In genomic region chr12:72872986-72873385, GRCh38 we compare ENCODE assay signal across 18 cellular contexts.
A peak's percentile ranks its signal among the peaks of the same experiment; 100 is the strongest.
DNase-seq lines count a peak whose midpoint lies in the region; FAIRE-seq and TF ChIP-seq lines count a peak whose summit lies in the region.
"Had no signal": no experiment of that assay in that cellular context is flagged by ENCODE, and none has a peak within 500 bp of the region (broad histone marks: within the 10 kb centered on the region; RNA-seq: fewer than 3 reads in every experiment).

No MANE protein-coding gene starts in this region.

- peaks cover 22% of the 10 kb centered on the region; the same call in 1 of the 2 replicates for H3K9me3 ChIP-seq in HUES64 (ENCODE audit: insufficient read depth, low read depth, low read length)
- H3K9me3 ChIP-seq in H1 (ENCODE audit: insufficient read depth in 2 of 2, low read depth in 1 of 2, low read length in 1 of 2): peaks cover 0 to 5% of the 10 kb centered on the region in 2 experiments; a peak in 1 of 4 replicates
- H3K9me3 ChIP-seq in HAP-1: peaks cover 6% of the 10 kb centered on the region

- POLR2A ChIA-PET in H1 (lab: Charles Lee; ENCODE audit: partially characterized antibody): no interaction called here

- H3K4me3 ChIP-seq in HUES64 (ENCODE audit: low read length) (no peak overlapping the region), H1 (ENCODE audit: extremely low read depth in 1 of 4, insufficient read depth in 2 of 4, low read depth in 3 of 4, low read length in 4 of 4) (no peak overlapping the region), HAP-1 (no peak overlapping the region)
- H3K4me3 ChIP-seq: GM23248, SK-N-MC had no signal

- H3K36me3 ChIP-seq in HUES64 (ENCODE audit: insufficient read depth, low read length): no peaks in the 10 kb centered on the region
- H3K36me3 ChIP-seq in H1 (ENCODE audit: control insufficient read depth in 2 of 4, insufficient read depth in 4 of 4, low read length in 3 of 4): no peaks in the 10 kb centered on the region
- H3K36me3 ChIP-seq in HAP-1 (replicated peaks): no peaks in the 10 kb centered on the region

- in situ Hi-C loops in HAP-1 (cut with MboI; ENCODE audit: low sequenced_read_pairs): no loop called here

- H3K27me3 ChIP-seq in HUES64 (ENCODE audit: insufficient read depth, low read length) (no peaks in the 10 kb centered on the region), H1 (replicated peaks in 1 of 4; ENCODE audit: control insufficient read depth in 3 of 4, extremely low read depth in 1 of 4, insufficient read depth in 3 of 4, low read length in 3 of 4) (no peaks in the 10 kb centered on the region), HAP-1 (ENCODE audit: low read depth) (no peaks in the 10 kb centered on the region)

- TF ChIP-seq CTCF in H1 (IDR thresholded peaks at IDR 0.05; ENCODE audit: control extremely low read depth in 1 of 3, insufficient read depth in 1 of 3, low read depth in 1 of 3, low read length in 3 of 3): no peak

- H3K27ac ChIP-seq in HUES64 (ENCODE audit: low read depth, low read length): peak overlapping the region; percentile 1; the same call in 1 of the 2 replicates
- 0 out of 2 replicates have a peak overlapping the region, but pooled peaks have one; percentile 25 for H3K27ac ChIP-seq in H1 (ENCODE audit: low read depth, low read length)
- H3K27ac ChIP-seq: GM23248, SK-N-MC had no signal

- no peak for TF ChIP-seq POLR2A in H1 (IDR thresholded peaks at IDR 0.05; ENCODE audit: control extremely low read depth in 1 of 2, low read depth in 2 of 2, low read length in 2 of 2)

- H3K9ac ChIP-seq in HUES64 (ENCODE audit: low read depth, low read length) (no peak overlapping the region), H1 (replicated peaks in 1 of 4; ENCODE audit: extremely low read depth in 1 of 4, low read depth in 3 of 4, low read length in 3 of 4) (no peak overlapping the region)
- H3K9ac ChIP-seq: GM23248 had no signal

- no peak overlapping the region for H3K4me2 ChIP-seq in H1 (ENCODE audit: insufficient read depth in 1 of 2, low read depth in 2 of 2, low read length in 2 of 2)

- no peak overlapping the region for H4K8ac ChIP-seq in H1 (ENCODE audit: extremely low read depth, insufficient read depth, low read length)

- no peak overlapping the region; the same call in 1 of the 2 replicates for H2BK5ac ChIP-seq in H1 (ENCODE audit: low read depth, low read length)

- no peak overlapping the region for H4K91ac ChIP-seq in H1 (replicated peaks; ENCODE audit: insufficient read length, low read length)

- DNase-seq in Daoy (ENCODE audit: low read depth) (peak; percentile 2), H1 (ENCODE audit: low read depth in 1 of 2, low spot score in 2 of 2) (peak in 1 of 2 experiments; percentile 45), kidney glomerular epithelial cell (lab: John Stamatoyannopoulos, UW) (peak; percentile 4), HAP-1 (ENCODE audit: low spot score in 2 of 2) (no peak), NOMO-1 treated with dmso at 0.1 percent for 144 hours (lab: John Stamatoyannopoulos, UW; ENCODE audit: unreplicated experiment) (no peak), NCI-H1105 (lab: John Stamatoyannopoulos, UW) (no peak)
- DNase-seq in activated CD4-positive, CD25-positive, alpha-beta regulatory T cell (lab: John Stamatoyannopoulos, UW): no peak
- DNase-seq: CD4-positive, alpha-beta memory T cell; EL; GM23248; Karpas-422; NCI-H1694; NCI-H524 treated with DMSO at 0.1 percent for 48 hours had no signal

- no peak overlapping the region for H3K56ac ChIP-seq in H1 (replicated peaks; ENCODE audit: insufficient read length, low read depth, low read length)

- H3K4me1 ChIP-seq in HUES64 (ENCODE audit: insufficient read depth, low read length) (peaks cover 16% of the 10 kb centered on the region), H1 (replicated peaks in 1 of 4; ENCODE audit: control insufficient read depth in 3 of 4, insufficient read depth in 4 of 4, low read length in 3 of 4) (peaks cover 0 to 6% (median 4%) of the 10 kb centered on the region in 4 experiments; a peak in 5 of 7 replicates), HAP-1 (peaks cover 10% of the 10 kb centered on the region)

- WGBS in HUES64: 89% methylated on average over 8 of the region's 8 CpGs
- WGBS in H1 (ENCODE audit: extremely low coverage in 1 of 2, insufficient coverage in 1 of 2, insufficient read length in 1 of 2, insufficient replicate concordance in 2 of 2, low coverage in 1 of 2, low lambda C conversion rate in 2 of 2, missing lambda C conversion rate in 1 of 2), 2 experiments: 79% methylated on average over 8 of the region's 8 CpGs; no CpG with 5 or more reads in 1 of the 2 experiments

- no peak overlapping the region for H2BK20ac ChIP-seq in H1 (ENCODE audit: low read length)

- H2AFZ ChIP-seq in H1 (ENCODE audit: low read length): peak overlapping the region; percentile 86
- H2AFZ ChIP-seq: GM23248 had no signal

- no peak overlapping the region for H3K18ac ChIP-seq in H1 (ENCODE audit: extremely low read depth, low read length)

- no peak overlapping the region for H4K5ac ChIP-seq in H1 (ENCODE audit: insufficient read length, low read depth, low read length)

- no peaks in the 10 kb centered on the region for H4K20me1 ChIP-seq in H1 (replicated peaks in 1 of 2; ENCODE audit: control insufficient read depth in 1 of 2, insufficient read depth in 2 of 2, low read length in 2 of 2)

- no peak overlapping the region for H2BK15ac ChIP-seq in H1 (ENCODE audit: low read length)

- no peaks in the 10 kb centered on the region for H3K23me2 ChIP-seq in H1 (ENCODE audit: low read depth, low read length)

- no peak overlapping the region for H3K4ac ChIP-seq in H1 (replicated peaks; ENCODE audit: insufficient read length, low read depth, low read length)

- no peaks in the 10 kb centered on the region for H3K79me1 ChIP-seq in H1 (ENCODE audit: low read depth, low read length)

- no peaks in the 10 kb centered on the region for H3K79me2 ChIP-seq in H1 (ENCODE audit: control insufficient read depth in 1 of 2, insufficient read depth in 2 of 2, low read length in 2 of 2)

- no peak for FAIRE-seq in H1 (lab: Jason Lieb, UNC)
- FAIRE-seq: A204.1, GM12891, GM19239 had no signal

- CTCF ChIA-PET in H1 (lab: Charles Lee; ENCODE audit: partially characterized antibody): no interaction called here

- no peak overlapping the region for H2BK12ac ChIP-seq in H1 (ENCODE audit: low read depth, low read length)

- H3K14ac ChIP-seq in H1 (ENCODE audit: insufficient read length): no peak overlapping the region

- H2AK5ac ChIP-seq in H1 (ENCODE audit: low read depth, low read length): no peak overlapping the region

- no peak for TF ChIP-seq RAD21 in H1 (IDR thresholded peaks at IDR 0.05 in 1 of 2, conservative IDR thresholded peaks at IDR 0.05 in 1 of 2; ENCODE audit: low read depth in 2 of 2, low read length in 2 of 2)

- no peak overlapping the region for H2BK120ac ChIP-seq in H1 (replicated peaks; ENCODE audit: low read depth, low read length)

- no peak overlapping the region for H3K23ac ChIP-seq in H1 (ENCODE audit: insufficient read length)

- no peak for TF ChIP-seq EP300 in H1 (IDR thresholded peaks at IDR 0.05; ENCODE audit: borderline replicate concordance in 1 of 2, low read depth in 2 of 2, low read length in 2 of 2)

TF ChIP-seq in H1, 55 proteins besides CTCF, POLR2A, EP300 and RAD21:
- TF ChIP-seq BACH1 (IDR thresholded peaks at IDR 0.05; ENCODE audit: low read length): no peak
- TF ChIP-seq CTBP2 (IDR thresholded peaks at IDR 0.05; ENCODE audit: borderline replicate concordance, insufficient read depth, insufficient read length, low read length): no peak
- no peak for TF ChIP-seq BRCA1 (IDR thresholded peaks at IDR 0.05; ENCODE audit: low read depth, low read length)
- TF ChIP-seq BCL11A (IDR thresholded peaks at IDR 0.05; ENCODE audit: low read depth in 2 of 2, low read length in 2 of 2): no peak
- no peak for TF ChIP-seq RXRA (IDR thresholded peaks at IDR 0.05; ENCODE audit: insufficient read depth, low read depth, low read length)
- no peak for TF ChIP-seq ZNF274 (IDR thresholded peaks at IDR 0.05; ENCODE audit: borderline replicate concordance, extremely low read depth, low read length)
- TF ChIP-seq SP4 (IDR thresholded peaks at IDR 0.05; ENCODE audit: low read length): no peak
- no peak for TF ChIP-seq GABPA (IDR thresholded peaks at IDR 0.05; ENCODE audit: borderline replicate concordance, insufficient read depth, low read length)
- TF ChIP-seq HDAC2 (IDR thresholded peaks at IDR 0.05; ENCODE audit: borderline replicate concordance in 1 of 2, low read depth in 2 of 2, low read length in 2 of 2): no peak
- TF ChIP-seq TAF1 (IDR thresholded peaks at IDR 0.05; ENCODE audit: low read depth, low read length): no peak
- no peak for TF ChIP-seq KDM4A (IDR thresholded peaks at IDR 0.05; ENCODE audit: low read depth, low read length, severe bottlenecking)
- no peak for TF ChIP-seq NRF1 (IDR thresholded peaks at IDR 0.05; ENCODE audit: low read depth, low read length)
- no peak for TF ChIP-seq SIN3A (conservative IDR thresholded peaks at IDR 0.05 in 1 of 2, IDR thresholded peaks at IDR 0.05 in 1 of 2; ENCODE audit: low read depth in 1 of 2, low read length in 2 of 2)
- no peak for TF ChIP-seq CEBPB (IDR thresholded peaks at IDR 0.05; ENCODE audit: low read depth, low read length)
- no peak for TF ChIP-seq SUZ12 (IDR thresholded peaks at IDR 0.05; ENCODE audit: low read length)
- TF ChIP-seq KDM5A (IDR thresholded peaks at IDR 0.05; ENCODE audit: low read length): no peak
TF ChIP-seq in H1: peak in this region for 0.

Comparison
In these comparisons a context has a peak if more than half of its experiments do, and no peak if none do; other contexts are left out.
1. DNase-seq: peak in Daoy (single experiment) and kidney glomerular epithelial cell (single experiment); none in HAP-1 (0 of 2), NOMO-1 treated with dmso at 0.1 percent for 144 hours (single experiment), NCI-H1105 (single experiment) and activated CD4-positive, CD25-positive, alpha-beta regulatory T cell (0 of 4).